14 cellular contexts compared by ENCODE assay signal in genomic region chr6:3776881-3777507, GRCh38. TPM values are rescaled to one million over a fixed set of nuclear protein-coding genes. Genes with fewer than 3 reads are reported as not detected.
DNase-seq lines count a peak whose midpoint lies in the region; TF ChIP-seq lines count a peak whose summit lies in the region.
"Had no signal": no experiment of that assay in that cellular context is flagged by ENCODE, and none has a peak within 500 bp of the region (broad histone marks: within the 10 kb centered on the region; RNA-seq: fewer than 3 reads in every experiment).

No MANE protein-coding gene starts in this region.

- H3K4me3 ChIP-seq in BE2C (ENCODE audit: low read depth, low read length) (no peak overlapping the region), GM12875 (ENCODE audit: low read depth, low read length) (no peak overlapping the region), spleen (no peak overlapping the region)
- H3K4me3 ChIP-seq: left lung had no signal

- CTCF ChIA-PET in activated CD4-positive, alpha-beta T cell treated with anti-CD3 and anti-CD28 coated beads, Interleukin-2, amount 10 ng/mL, durations not matched to agents 7 days and 5 days (lab: Charles Lee): no interaction called here

- no peaks in the 10 kb centered on the region for H3K4me1 Mint-ChIP-seq in activated CD4-positive, alpha-beta T cell treated with anti-CD3 and anti-CD28 coated beads, Interleukin-2, amount 10 ng/mL, durations not matched to agents 7 days and 5 days
- H3K4me1 Mint-ChIP-seq in mesothelial cell of epicardium: peaks cover 10% of the 10 kb centered on the region

- intact Hi-C loops in spleen (cut with DNase I; ENCODE audit: low total_unique reads): no loop called here

- no peaks in the 10 kb centered on the region for H3K27me3 Mint-ChIP-seq in activated CD4-positive, alpha-beta T cell treated with anti-CD3 and anti-CD28 coated beads, Interleukin-2, amount 10 ng/mL, durations not matched to agents 7 days and 5 days
- H3K27me3 Mint-ChIP-seq in mesothelial cell of epicardium (ENCODE audit: low read depth): no peaks in the 10 kb centered on the region

- H3K4me1 ChIP-seq in BE2C (no peaks in the 10 kb centered on the region), spleen (peaks cover 0 to 4% (median 0%) of the 10 kb centered on the region in 6 donors)
- H3K4me1 ChIP-seq: left lung had no signal

- H3K9me3 Mint-ChIP-seq in activated CD4-positive, alpha-beta T cell treated with anti-CD3 and anti-CD28 coated beads, Interleukin-2, amount 10 ng/mL, durations not matched to agents 7 days and 5 days: no peaks in the 10 kb centered on the region
- H3K9me3 Mint-ChIP-seq in mesothelial cell of epicardium: no peaks in the 10 kb centered on the region

- peaks cover 3% of the 10 kb centered on the region; the same call in 1 of the 2 replicates for H3K27me3 ChIP-seq in BE2C
- no peaks in the 10 kb centered on the region for H3K27me3 ChIP-seq in spleen (replicated peaks in 1 of 7)
- H3K27me3 ChIP-seq: left lung had no signal

- H3K4me3 Mint-ChIP-seq in activated CD4-positive, alpha-beta T cell treated with anti-CD3 and anti-CD28 coated beads, Interleukin-2, amount 10 ng/mL, durations not matched to agents 7 days and 5 days: no peak overlapping the region
- no peak overlapping the region for H3K4me3 Mint-ChIP-seq in mesothelial cell of epicardium

- H3K36me3 ChIP-seq in BE2C (no peaks in the 10 kb centered on the region), spleen (no peaks in the 10 kb centered on the region)
- H3K36me3 ChIP-seq: left lung had no signal

- WGBS in spleen, 5 donors: 82 to 91% (median 85%) methylated on average over 6 of the region's 6 CpGs

- no peaks in the 10 kb centered on the region for H3K36me3 Mint-ChIP-seq in activated CD4-positive, alpha-beta T cell treated with anti-CD3 and anti-CD28 coated beads, Interleukin-2, amount 10 ng/mL, durations not matched to agents 7 days and 5 days (ENCODE audit: low read depth)
- no peaks in the 10 kb centered on the region for H3K36me3 Mint-ChIP-seq in mesothelial cell of epicardium

- H3K27ac Mint-ChIP-seq in activated CD4-positive, alpha-beta T cell treated with anti-CD3 and anti-CD28 coated beads, Interleukin-2, amount 10 ng/mL, durations not matched to agents 7 days and 5 days: no peak overlapping the region
- no peak overlapping the region for H3K27ac Mint-ChIP-seq in mesothelial cell of epicardium

- no peak for TF ChIP-seq POLR2A in spleen (IDR thresholded peaks at IDR 0.05)

- H3K27ac ChIP-seq in spleen: no peak overlapping the region
- H3K27ac ChIP-seq: C4-2B, KMS-11, left lung had no signal

- H3K9me3 ChIP-seq in BE2C (no peaks in the 10 kb centered on the region), spleen (no peaks in the 10 kb centered on the region)
- H3K9me3 ChIP-seq: left lung had no signal

- POLR2A ChIA-PET in activated CD4-positive, alpha-beta T cell treated with anti-CD3 and anti-CD28 coated beads, Interleukin-2, amount 10 ng/mL, durations not matched to agents 7 days and 5 days (lab: Charles Lee): no interaction called here

- 0 out of 2 replicates have a peak, but pooled peaks have one; percentile 14 for TF ChIP-seq CTCF in BE2C (IDR thresholded peaks at IDR 0.05; ENCODE audit: low read depth, low read length)
- TF ChIP-seq CTCF in GM12875 (IDR thresholded peaks at IDR 0.05; ENCODE audit: borderline replicate concordance, insufficient read depth, low read depth, low read length): 0 out of 2 replicates have a peak, but pooled peaks have one; percentile 11
- TF ChIP-seq CTCF in GM10266 (IDR thresholded peaks at IDR 0.05; ENCODE audit: control insufficient read depth, insufficient read depth, low read depth, missing control alignments): no peak
- TF ChIP-seq CTCF in mesothelial cell of epicardium (IDR thresholded peaks at IDR 0.05; ENCODE audit: unreplicated experiment): no peak
- no peak for TF ChIP-seq CTCF in spleen (IDR thresholded peaks at IDR 0.05 in 8 of 11, conservative IDR thresholded peaks at IDR 0.05 in 3 of 11)

- DNase-seq in BE2C (no peak), SW480 (ENCODE audit: low spot score) (peak; percentile 3), iPS-NIHi11 (ENCODE audit: low spot score) (peak; percentile 82), GM10266 (ENCODE audit: extremely low spot score) (no peak), mesothelial cell of epicardium (ENCODE audit: low spot score in 2 of 2, unreplicated experiment in 2 of 2) (no peak), spleen (no peak)
- DNase-seq in activated CD4-positive, alpha-beta T cell treated with anti-CD3 and anti-CD28 coated beads, Interleukin-2, amount 10 ng/mL, durations not matched to agents 7 days and 5 days: no peak
- DNase-seq: effector CD4-positive, alpha-beta T cell; left lung; NCI-H2081; nucleus accumbens had no signal

RNA-seq across cellular contexts. Expression of gene PXDC1, which starts 25.5 kb away (rescaled TPM):
- polyA plus RNA-seq in BE2C (2012; ENCODE audit: insufficient read depth, insufficient read length, low read depth): not detected
- under 1 TPM in 1 of 2 experiments, not detected in 1; 0.21 TPM for total RNA-seq in activated CD4-positive, alpha-beta T cell treated with anti-CD3 and anti-CD28 coated beads, Interleukin-2, amount 10 ng/mL, durations not matched to agents 7 days and 5 days
- 33.1 to 34.5 TPM (median 33.8 TPM) in 3 replicates for total RNA-seq in mesothelial cell of epicardium
- 10 to 100 TPM; 21.1 to 51.5 (median 32.3) TPM for total RNA-seq in spleen
- polyA plus RNA-seq in spleen: 10 to 100 TPM; 17.7 to 40.1 (median 18.2) TPM

Comparison
In these comparisons a context has a peak if more than half of its experiments do, and no peak if none do; other contexts are left out.
1. DNase-seq: peak in SW480 (single experiment) and iPS-NIHi11 (single experiment); none in BE2C (single experiment), GM10266 (single experiment), activated CD4-positive, alpha-beta T cell treated with anti-CD3 and anti-CD28 coated beads, Interleukin-2, amount 10 ng/mL, durations not matched to agents 7 days and 5 days (single experiment), mesothelial cell of epicardium (0 of 2) and spleen (single experiment).
2. CTCF ChIP-seq: peak in BE2C (single experiment) and GM12875 (single experiment); none in GM10266 (single experiment), mesothelial cell of epicardium (single experiment) and spleen (0 of 11).
3. RNA of gene PXDC1, which starts 25.5 kb away (total RNA-seq): 33.1 to 34.5 TPM in mesothelial cell of epicardium and 21.1 to 51.5 TPM in spleen; 0.21 TPM in activated CD4-positive, alpha-beta T cell treated with anti-CD3 and anti-CD28 coated beads, Interleukin-2, amount 10 ng/mL, durations not matched to agents 7 days and 5 days; every median in the first group is over 10 times any median in the second.